In genomic region chr3:46677096-46677702, GRCh38 we compare ENCODE assay signal across 26 cellular contexts. TPM values are rescaled to one million over a fixed set of nuclear protein-coding genes. Genes with fewer than 3 reads are reported as not detected.
DNase-seq lines count a peak whose midpoint lies in the region; ATAC-seq, FAIRE-seq and TF ChIP-seq lines count a peak whose summit lies in the region.
"Had no signal": no experiment of that assay in that cellular context is flagged by ENCODE, and none has a peak within 500 bp of the region (broad histone marks: within the 10 kb centered on the region; RNA-seq: fewer than 3 reads in every experiment).

No MANE protein-coding gene starts in this region.

- H3K9me3 ChIP-seq in K562 (replicated peaks; ENCODE audit: control insufficient read depth, insufficient read depth, low read depth, low read length), result no peaks in the 10 kb centered on the region
- H3K9me3 ChIP-seq in kidney (ENCODE audit: control insufficient read depth in 1 of 2, low read length in 2 of 2), result no peaks in the 10 kb centered on the region
- no peaks in the 10 kb centered on the region for H3K9me3 ChIP-seq in pancreas
- H3K9me3 ChIP-seq: colonic mucosa had no signal

- no peak for TF ChIP-seq POLR2A in K562 (conservative IDR thresholded peaks at IDR 0.05)

- H3K4me1 ChIP-seq in K562 (replicated peaks in 1 of 2; ENCODE audit: control insufficient read depth in 2 of 2, insufficient read depth in 2 of 2, low read length in 2 of 2), result peaks cover 0 to 6% of the 10 kb centered on the region in 2 experiments; a peak in 2 of 5 replicates
- H3K4me1 ChIP-seq in kidney (ENCODE audit: control insufficient read depth in 1 of 2, insufficient read depth in 1 of 2, low read depth in 1 of 2, low read length in 2 of 2), result no peaks in the 10 kb centered on the region
- no peaks in the 10 kb centered on the region for H3K4me1 ChIP-seq in pancreas
- H3K4me1 ChIP-seq: colonic mucosa had no signal

- TF ChIP-seq CTCF in K562 (IDR thresholded peaks at IDR 0.05 in 2 of 3, conservative IDR thresholded peaks at IDR 0.05 in 1 of 3; ENCODE audit: insufficient read depth in 2 of 3, low read depth in 1 of 3, low read length in 3 of 3) (no peak), kidney (IDR thresholded peaks at IDR 0.05; ENCODE audit: borderline replicate concordance, extremely low read depth, insufficient read depth) (no peak), pancreas (IDR thresholded peaks at IDR 0.05) (no peak)

- TF ChIP-seq RAD21 in K562 (CRISPR knock-in tag; conservative IDR thresholded peaks at IDR 0.05 in 1 of 2, IDR thresholded peaks at IDR 0.05 in 1 of 2), result no peak

- BruUV-seq in K562 (replicated peaks; lab: Mats Ljungman, UMichigan), result no TSS peak

- in situ Hi-C loops in K562 (cut with MboI), result no loop called here

- TF ChIP-seq EP300 in K562 (IDR thresholded peaks at IDR 0.05; ENCODE audit: low read length), result no peak

- intact Hi-C loops in K562 (cut with micrococcal nuclease), result no loop called here
- intact Hi-C loops in kidney (cut with DNase I), result no loop called here
- intact Hi-C loops in pancreas (cut with DNase I), result no loop called here

- H3K9ac ChIP-seq in K562 (ENCODE audit: insufficient read depth in 1 of 2, low read depth in 2 of 2, low read length in 2 of 2) (0 out of 4 replicates have a peak overlapping the region, but pooled peaks of 1 of the 2 experiments have one; percentile 2), kidney (ENCODE audit: low read length in 2 of 2) (no peak overlapping the region)

- CTCF ChIA-PET in K562 (lab: Yijun Ruan, JAX; ENCODE audit: low intra/inter-chr PET ratio), result interaction anchor here (0.6 kb wide), 2 partner anchors 26 to 188 kb away, joined by 3 to 4 read pairs; no protein-coding TSS in a partner anchor

- peak overlapping the region; percentile 36; the same call in 1 of the 2 replicates for H3K4me2 ChIP-seq in K562 (ENCODE audit: insufficient read depth, low read length)

- H4K20me1 ChIP-seq in K562 (replicated peaks; ENCODE audit: control insufficient read depth, insufficient read depth, low read length), result peaks cover 27% of the 10 kb centered on the region

- WGBS in K562 (ENCODE audit: insufficient coverage, low coverage, missing lambda C conversion rate), result 9% methylated on average over 9 of the region's 9 CpGs
- WGBS in pancreas, 2 donors, result 84 to 86% methylated on average over 9 of the region's 9 CpGs

- H3K4me3 ChIP-seq in K562, result no peak overlapping the region
- H3K4me3 ChIP-seq in kidney (ENCODE audit: low read length in 2 of 2), result no peak overlapping the region
- H3K4me3 ChIP-seq in pancreas, result no peak overlapping the region
- H3K4me3 ChIP-seq: colonic mucosa had no signal

- H3K27ac ChIP-seq in K562 (ENCODE audit: extremely low read depth, low read depth, low read length) (no peak overlapping the region), kidney (ENCODE audit: low read depth in 2 of 2, low read length in 2 of 2) (peak overlapping the region in 1 of 2 donors; percentile 28), pancreas (no peak overlapping the region)
- H3K27ac ChIP-seq: colonic mucosa, WERI-Rb-1 had no signal

- H3K79me2 ChIP-seq in K562 (ENCODE audit: control insufficient read depth, insufficient read depth, low read length), result no peaks in the 10 kb centered on the region

- H3K27me3 ChIP-seq in K562 (ENCODE audit: control insufficient read depth in 2 of 2, insufficient read depth in 2 of 2, low read length in 2 of 2) (peaks cover 35 to 90% of the 10 kb centered on the region in 2 experiments; a peak in 4 of 5 replicates), pancreas (no peaks in the 10 kb centered on the region)
- H3K27me3 ChIP-seq: colonic mucosa had no signal

- 0 out of 2 replicates have a peak overlapping the region, but pooled peaks have one; percentile 40 for H2AFZ ChIP-seq in K562 (ENCODE audit: low read depth, low read length)

- POLR2A ChIA-PET in K562 (lab: Yijun Ruan, JAX), result no interaction called here

- DNase-seq in GM03348 (ENCODE audit: low spot score) (peak; percentile 36), K562 (ENCODE audit: extremely low read depth in 1 of 4, low spot score in 3 of 4) (peak in 3 of 4 experiments; percentile 21 to 40 (median 39)), kidney (peak; percentile 93), pancreas (peak in 1 of 6 donors; percentile 64), HK-2 (ENCODE audit: unreplicated experiment) (no peak), NCI-H2029 (lab: John Stamatoyannopoulos, UW) (no peak)
- DNase-seq: activated CD4-positive, alpha-beta memory T cell treated with anti-CD3 and anti-CD28 coated beads for 36 hours; activated T-cell treated with anti-CD3 and anti-CD28 coated beads, Interleukin-2, amount 50 U/mL, for 1 hour; colonic mucosa; DMS79; foreskin melanocyte; GOT3; naive B cell; NCI-H187 treated with DMSO at 0.1 percent for 48 hours; NCI-H446; stimulated activated CD4-positive, alpha-beta T cell treated with anti-CD3 and anti-CD28 coated beads, Interleukin-15, amount 100 ng/mL, for 24 hours; stimulated activated naive B cell treated with anti-CD40 and anti-IgM and Interleukin-4, amounts not matched to agents 10 μg/mL and 1 μg/mL and 100 μg/mL, for 72 hours; trophoblast cell; WERI-Rb-1 had no signal

- FAIRE-seq in K562 (lab: Jason Lieb, UNC) (no peak), kidney (lab: Jason Lieb, UNC) (no peak), pancreas (lab: Jason Lieb, UNC) (no peak)
- FAIRE-seq: endometrium had no signal

- ATAC-seq in K562, result peak; percentile 71
- ATAC-seq in pancreas, result peak in 3 of 4 donors; percentile 39 to 71 (median 55)
- ATAC-seq in GM21529 (IDR thresholded peaks at IDR 0.05; ENCODE audit: unreplicated experiment), result no peak
- no peak for ATAC-seq in HG02763 (IDR thresholded peaks at IDR 0.05; ENCODE audit: unreplicated experiment)
- ATAC-seq: stimulated activated naive B cell treated with anti-CD40 and anti-IgM and Interleukin-4, amounts not matched to agents 10 μg/mL and 1 μg/mL and 100 μg/mL, for 72 hours had no signal

- no peaks in the 10 kb centered on the region for H3K9me1 ChIP-seq in K562 (ENCODE audit: control insufficient read depth, insufficient read depth, low read length)

- no peaks in the 10 kb centered on the region for H3K36me3 ChIP-seq in K562 (ENCODE audit: control insufficient read depth, insufficient read depth, low read length)
- peaks cover 0 to 4% of the 10 kb centered on the region in 2 donors for H3K36me3 ChIP-seq in kidney (ENCODE audit: control insufficient read depth in 1 of 2, insufficient read depth in 2 of 2, low read length in 2 of 2)
- no peaks in the 10 kb centered on the region for H3K36me3 ChIP-seq in pancreas
- H3K36me3 ChIP-seq: colonic mucosa, WERI-Rb-1 had no signal

RNA-seq across cellular contexts. Expression of gene ALS2CL, which starts 16.3 kb away (rescaled TPM):
- total RNA-seq in K562 (2011; cell fraction: chromatin; rRNA removed; ENCODE audit: low replicate concordance), result 1.1 and 1.4 TPM in 2 replicates
- 0.66 and 0.83 TPM in 2 replicates for total RNA-seq in K562 (2011; cell fraction: nucleolus; rRNA removed)
- total RNA-seq in K562 (2011; cell fraction: nucleoplasm; rRNA removed), result 0.51 and 0.61 TPM in 2 replicates
- 0.05 TPM in 1 of 2 replicates, not detected in the other for total RNA-seq in K562 (2014; rRNA removed)
- total RNA-seq in K562 (2014; rRNA removed; fragmentation: Illumina TruSeq; extraction: Trizol), result 0.04 TPM in 1 of 2 replicates, not detected in the other
- total RNA-seq in K562 (2015; rRNA removed; fragmentation: Illumina TruSeq; extraction: Trizol), result not detected in 2 replicates
- 0.13 TPM in 2 replicates for total RNA-seq in K562 (2021)
- 0.03 and 0.18 TPM in 2 replicates for polyA plus RNA-seq in K562 (2011; rRNA removed)
- 0.03 TPM in 1 of 2 replicates, not detected in the other for polyA plus RNA-seq in K562 (2011; cell fraction: cytosol; rRNA removed)
- polyA plus RNA-seq in K562 (2011; cell fraction: nucleus; rRNA removed), result 0.46 and 0.61 TPM in 2 replicates
- 0.05 and 1.0 TPM in 2 replicates for polyA plus RNA-seq in K562 (2012)
- polyA plus RNA-seq in K562 (2014; fragmentation: Illumina TruSeq; extraction: Trizol), result 0.07 TPM in 1 of 2 replicates, not detected in the other
- not detected for polyA plus RNA-seq in K562 (2014; fragmentation: Nextera tagmentation; extraction: Ambion mirVana)
- polyA plus RNA-seq in K562 (2014; rRNA removed), result 0.05 and 0.09 TPM in 2 replicates
- 0.06 TPM in 1 of 2 replicates, not detected in the other for polyA minus RNA-seq in K562 (2011; rRNA and poly(A)+ RNA removed)
- polyA minus RNA-seq in K562 (2011; cell fraction: cytosol; rRNA and poly(A)+ RNA removed), result 0.19 TPM in 1 of 2 replicates, not detected in the other
- polyA minus RNA-seq in K562 (2011; cell fraction: nucleus; rRNA and poly(A)+ RNA removed), result 0.22 and 0.54 TPM in 2 replicates
- total RNA-seq in kidney, result 78.9 TPM
- polyA plus RNA-seq in kidney (ENCODE audit: insufficient read depth, low read depth, low replicate concordance), result 43.0 TPM
- 10 to 100 TPM in 3 of 6 donors, 1 to 10 TPM in 3; 7.8 to 21.2 (median 9.7) TPM for total RNA-seq in pancreas
- polyA plus RNA-seq in pancreas, result 10 to 100 TPM; 44.8 to 61.1 TPM

RNA-seq across cellular contexts. Expression of gene TMIE, which starts 24.0 kb away (rescaled TPM):
- total RNA-seq in K562 (2011; cell fraction: chromatin; rRNA removed; ENCODE audit: low replicate concordance), result not detected in 2 replicates
- total RNA-seq in K562 (2011; cell fraction: nucleolus; rRNA removed), result not detected in 2 replicates
- total RNA-seq in K562 (2011; cell fraction: nucleoplasm; rRNA removed), result not detected in 2 replicates
- not detected in 2 replicates for total RNA-seq in K562 (2014; rRNA removed)
- total RNA-seq in K562 (2014; rRNA removed; fragmentation: Illumina TruSeq; extraction: Trizol), result not detected in 2 replicates
- total RNA-seq in K562 (2015; rRNA removed; fragmentation: Illumina TruSeq; extraction: Trizol), result not detected in 2 replicates
- total RNA-seq in K562 (2021), result not detected in 2 replicates
- not detected in 2 replicates for polyA plus RNA-seq in K562 (2011; rRNA removed)
- not detected in 2 replicates for polyA plus RNA-seq in K562 (2011; cell fraction: cytosol; rRNA removed)
- not detected in 2 replicates for polyA plus RNA-seq in K562 (2011; cell fraction: nucleus; rRNA removed)
- 0.50 TPM in 1 of 2 replicates, not detected in the other for polyA plus RNA-seq in K562 (2012)
- polyA plus RNA-seq in K562 (2014; fragmentation: Illumina TruSeq; extraction: Trizol), result not detected in 2 replicates
- not detected for polyA plus RNA-seq in K562 (2014; fragmentation: Nextera tagmentation; extraction: Ambion mirVana)
- polyA plus RNA-seq in K562 (2014; rRNA removed), result not detected in 2 replicates
- polyA minus RNA-seq in K562 (2011; rRNA and poly(A)+ RNA removed), result not detected in 2 replicates
- polyA minus RNA-seq in K562 (2011; cell fraction: cytosol; rRNA and poly(A)+ RNA removed), result not detected in 2 replicates
- polyA minus RNA-seq in K562 (2011; cell fraction: nucleus; rRNA and poly(A)+ RNA removed), result not detected in 2 replicates
- total RNA-seq in kidney, result 0.79 TPM
- polyA plus RNA-seq in kidney (ENCODE audit: insufficient read depth, low read depth, low replicate concordance), result 1.3 TPM
- total RNA-seq in pancreas, result under 1 TPM in 5 of 6 donors, not detected in 1; 0.08 to 0.31 (median 0.13) TPM
- polyA plus RNA-seq in pancreas, result under 1 TPM; 0.42 to 0.52 TPM
- total RNA-seq: T-helper 1 cell treated with Interleukin-12 subunit alpha and Interleukin-12 subunit beta and Interleukin-4 antibody, amounts not matched to agents 30 ng/mL and 1 ng/mL, for 36 hours had no signal
- polyA plus RNA-seq: AG04450 had no signal

RNA-seq across cellular contexts. Expression of gene PRSS50, which starts 40.5 kb away (rescaled TPM):
- total RNA-seq in K562 (2011; cell fraction: chromatin; rRNA removed; ENCODE audit: low replicate concordance), result not detected in 2 replicates
- 0.17 TPM in 1 of 2 replicates, not detected in the other for total RNA-seq in K562 (2011; cell fraction: nucleolus; rRNA removed)
- total RNA-seq in K562 (2011; cell fraction: nucleoplasm; rRNA removed), result not detected in 2 replicates
- total RNA-seq in K562 (2014; rRNA removed) (not detected in 2 replicates), K562 (2014; rRNA removed; fragmentation: Illumina TruSeq; extraction: Trizol) (not detected in 2 replicates), K562 (2015; rRNA removed; fragmentation: Illumina TruSeq; extraction: Trizol) (not detected in 2 replicates), K562 (2021) (not detected in 2 replicates), kidney (0.35 TPM), pancreas (1 to 10 TPM in 1 of 6 donors, under 1 TPM in 5; 0.28 to 1.0 (median 0.38) TPM)
- polyA plus RNA-seq in K562 (2011; rRNA removed) (not detected in 2 replicates), K562 (2014; fragmentation: Illumina TruSeq; extraction: Trizol) (not detected in 2 replicates), K562 (2014; fragmentation: Nextera tagmentation; extraction: Ambion mirVana) (under 1 TPM in 1 of 2 experiments, not detected in 1; 0.01 TPM), K562 (2014; rRNA removed) (not detected in 2 replicates), kidney (ENCODE audit: insufficient read depth, low read depth, low replicate concordance) (0.19 TPM), pancreas (1 to 10 TPM in 1 of 2 donors, under 1 TPM in 1; 0.87 to 2.2 TPM)
- polyA plus RNA-seq in K562 (2011; cell fraction: cytosol; rRNA removed), result not detected in 2 replicates
- polyA plus RNA-seq in K562 (2011; cell fraction: nucleus; rRNA removed), result 0.07 TPM in 1 of 2 replicates, not detected in the other
- polyA plus RNA-seq in K562 (2012), result 0.03 TPM in 1 of 2 replicates, not detected in the other
- polyA minus RNA-seq in K562 (2011; rRNA and poly(A)+ RNA removed), result not detected in 2 replicates
- polyA minus RNA-seq in K562 (2011; cell fraction: cytosol; rRNA and poly(A)+ RNA removed), result not detected in 2 replicates
- polyA minus RNA-seq in K562 (2011; cell fraction: nucleus; rRNA and poly(A)+ RNA removed), result not detected in 2 replicates
- total RNA-seq: activated CD4-positive, alpha-beta memory T cell treated with anti-CD3 and anti-CD28 coated beads for 36 hours; CD8-positive, alpha-beta memory T cell; colonic mucosa; pulmonary artery endothelial cell; T-helper 1 cell treated with Interleukin-12 subunit alpha and Interleukin-12 subunit beta and Interleukin-4 antibody, amounts not matched to agents 30 ng/mL and 1 ng/mL, for 36 hours had no signal
- polyA plus RNA-seq: AG04450 had no signal

Comparison
In these comparisons a context has a peak if more than half of its experiments do, and no peak if none do; other contexts are left out.
1. DNase-seq: peak in GM03348 (single experiment), K562 (3 of 4) and kidney (single experiment); none in HK-2 (single experiment) and NCI-H2029 (single experiment).
2. ATAC-seq: peak in K562 (single experiment) and pancreas (3 of 4); none in GM21529 (single experiment) and HG02763 (single experiment).